17 cellular contexts compared by ENCODE assay signal in genomic region chrX:134416106-134416505, GRCh38. TPM values are rescaled to one million over a fixed set of nuclear protein-coding genes. Genes with fewer than 3 reads are reported as not detected.
DNase-seq lines count a peak whose midpoint lies in the region; ATAC-seq, FAIRE-seq and TF ChIP-seq lines count a peak whose summit lies in the region.
"Had no signal": no experiment of that assay in that cellular context is flagged by ENCODE, and none has a peak within 500 bp of the region (broad histone marks: within the 10 kb centered on the region; RNA-seq: fewer than 3 reads in every experiment).

No MANE protein-coding gene starts in this region.

- TF ChIP-seq CTCF in fibroblast of mammary gland (conservative IDR thresholded peaks at IDR 0.05; ENCODE audit: control insufficient read depth, insufficient read depth, low read depth, low read length) (no peak), GM10248 (IDR thresholded peaks at IDR 0.05; ENCODE audit: control extremely low read depth, extremely low read depth, low read depth, missing control alignments) (no peak)

- peak; percentile 78 for ATAC-seq in left lobe of liver

- H3K4me3 ChIP-seq in fibroblast of mammary gland (ENCODE audit: control insufficient read depth, low read depth, low read length) (no peak overlapping the region), H7 (ENCODE audit: insufficient read depth, low read depth, low read length) (no peak overlapping the region)
- H3K4me3 ChIP-seq: BLaER1, GM23248 had no signal

- no peak for TF ChIP-seq POLR2A in GM12891 (IDR thresholded peaks at IDR 0.05; ENCODE audit: low read depth, low read length)

- POLR2A ChIA-PET in GM10248 (lab: Yijun Ruan, JAX), result no interaction called here

- CTCF ChIA-PET in GM10248 (lab: Yijun Ruan, JAX), result no interaction called here

- DNase-seq in GM12891 (ENCODE audit: insufficient read length, low spot score), result no peak
- DNase-seq in amniotic epithelial cell (ENCODE audit: low read depth), result peak; percentile 64
- peak; percentile 11 for DNase-seq in fibroblast of mammary gland (ENCODE audit: low read depth)
- DNase-seq in left lobe of liver (ENCODE audit: low spot score), result peak; percentile 40
- no peak for DNase-seq in GM10248 (ENCODE audit: extremely low spot score)
- no peak for DNase-seq in NCI-H2029 (lab: John Stamatoyannopoulos, UW)
- no peak for DNase-seq in H7
- no peak for DNase-seq in OCI-M1 (lab: John Stamatoyannopoulos, UW)
- DNase-seq: 8988T; AML-193; Caco-2; CD8-positive, alpha-beta memory T cell; DND-41; GDM1; GM23248 had no signal

- FAIRE-seq in GM12891 (lab: Jason Lieb, UNC), result peak; percentile 71
- FAIRE-seq: H54 had no signal

- H3K36me3 ChIP-seq in H7 (replicated peaks; ENCODE audit: control insufficient read depth, insufficient read depth, low read length), result peaks cover 10% of the 10 kb centered on the region

- H3K27me3 ChIP-seq in H7 (ENCODE audit: control insufficient read depth, insufficient read depth, low read length), result no peaks in the 10 kb centered on the region

TF ChIP-seq in GM12891, 5 proteins besides CTCF, POLR2A, EP300 and RAD21:
- TF ChIP-seq POU2F2 (IDR thresholded peaks at IDR 0.05; ENCODE audit: low read depth, low read length) (no peak), PAX5 (IDR thresholded peaks at IDR 0.05; ENCODE audit: insufficient read depth, low read length, severe bottlenecking) (no peak), TAF1 (IDR thresholded peaks at IDR 0.05; ENCODE audit: low read depth, low read length) (no peak), SPI1 (IDR thresholded peaks at IDR 0.05; ENCODE audit: low read depth, low read length) (no peak)

RNA-seq across cellular contexts. Expression of gene PHF6, which starts 43.0 kb away (rescaled TPM):
- 15.4 TPM for polyA plus RNA-seq in GM12891 (2012; ENCODE audit: low read depth, missing spikeins)
- total RNA-seq in left lobe of liver, result 4.8 TPM
- total RNA-seq in H7 (2014; rRNA removed; shearing (Covaris generic)), result 48.1 and 65.9 TPM in 2 replicates

RNA-seq across cellular contexts. Expression of gene HPRT1, which starts 43.9 kb away (rescaled TPM):
- polyA plus RNA-seq in GM12891 (2012; ENCODE audit: low read depth, missing spikeins), result 76.7 TPM
- 6.8 TPM for total RNA-seq in left lobe of liver
- total RNA-seq in H7 (2014; rRNA removed; shearing (Covaris generic)), result 11.0 and 22.2 TPM in 2 replicates

Comparison
In these comparisons a context has a peak if more than half of its experiments do, and no peak if none do; other contexts are left out.
1. DNase-seq: peak in amniotic epithelial cell (single experiment), fibroblast of mammary gland (single experiment) and left lobe of liver (single experiment); none in GM12891 (single experiment), GM10248 (single experiment), NCI-H2029 (single experiment), H7 (single experiment) and OCI-M1 (single experiment).